Comparison of ENCODE assay signal across 1 cellular context in genomic region chr19:41431426-41432386, GRCh38.
TF ChIP-seq lines count a peak whose summit lies in the region.

No MANE protein-coding gene starts in this region.

TF ChIP-seq in Ishikawa, 13 proteins besides CTCF, POLR2A, EP300 and RAD21 (continued from another document):
- no peak for TF ChIP-seq USF1 (IDR thresholded peaks at IDR 0.05)
- no peak for TF ChIP-seq FOXM1 (IDR thresholded peaks at IDR 0.05; ENCODE audit: borderline replicate concordance, low read depth)
- TF ChIP-seq YY1 (IDR thresholded peaks at IDR 0.05; ENCODE audit: low read depth), result no peak
